Comparison of ENCODE assay signal across 1 cellular context in the genomic region with DNA sequence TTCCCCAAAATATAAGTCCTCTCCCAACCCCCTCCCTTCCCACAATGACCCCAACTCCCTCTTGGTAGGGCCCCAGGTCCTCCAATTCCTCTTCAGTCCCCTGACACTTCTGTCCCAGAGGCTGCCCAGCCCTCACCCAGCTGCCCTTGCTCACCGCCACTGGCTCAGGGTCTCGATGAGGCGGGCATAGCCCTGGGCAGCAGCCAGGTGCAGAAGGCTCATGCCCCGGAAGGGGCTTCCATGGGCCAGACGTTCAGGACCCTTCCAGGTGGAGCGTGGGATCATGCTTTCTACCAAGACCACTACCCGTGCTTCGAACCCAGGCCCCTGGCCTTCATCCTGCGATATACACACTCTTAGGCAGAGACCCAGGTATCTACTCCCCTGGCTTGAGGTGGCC.
TF ChIP-seq lines count a peak whose summit lies in the region.

No MANE protein-coding gene starts in this region.

TF ChIP-seq in SK-N-SH, 30 proteins besides CTCF, POLR2A, EP300 and RAD21:
- TF ChIP-seq FOXJ3 (CRISPR knock-in tag; IDR thresholded peaks at IDR 0.05) (no peak), FOSL2 (IDR thresholded peaks at IDR 0.05; ENCODE audit: borderline replicate concordance, low read depth) (no peak), NFIC (IDR thresholded peaks at IDR 0.05; ENCODE audit: borderline replicate concordance) (no peak), YY1 (IDR thresholded peaks at IDR 0.05; ENCODE audit: low read depth) (no peak), ELF1 (IDR thresholded peaks at IDR 0.05) (no peak)
- TF ChIP-seq, protein P1, sequence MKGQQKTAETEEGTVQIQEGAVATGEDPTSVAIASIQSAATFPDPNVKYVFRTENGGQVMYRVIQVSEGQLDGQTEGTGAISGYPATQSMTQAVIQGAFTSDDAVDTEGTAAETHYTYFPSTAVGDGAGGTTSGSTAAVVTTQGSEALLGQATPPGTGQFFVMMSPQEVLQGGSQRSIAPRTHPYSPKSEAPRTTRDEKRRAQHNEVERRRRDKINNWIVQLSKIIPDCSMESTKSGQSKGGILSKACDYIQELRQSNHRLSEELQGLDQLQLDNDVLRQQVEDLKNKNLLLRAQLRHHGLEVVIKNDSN (IDR thresholded peaks at IDR 0.05; ENCODE audit: borderline replicate concordance, low read depth), result no peak
